Comparison of ENCODE assay signal across 9 cellular contexts in the genomic region with DNA sequence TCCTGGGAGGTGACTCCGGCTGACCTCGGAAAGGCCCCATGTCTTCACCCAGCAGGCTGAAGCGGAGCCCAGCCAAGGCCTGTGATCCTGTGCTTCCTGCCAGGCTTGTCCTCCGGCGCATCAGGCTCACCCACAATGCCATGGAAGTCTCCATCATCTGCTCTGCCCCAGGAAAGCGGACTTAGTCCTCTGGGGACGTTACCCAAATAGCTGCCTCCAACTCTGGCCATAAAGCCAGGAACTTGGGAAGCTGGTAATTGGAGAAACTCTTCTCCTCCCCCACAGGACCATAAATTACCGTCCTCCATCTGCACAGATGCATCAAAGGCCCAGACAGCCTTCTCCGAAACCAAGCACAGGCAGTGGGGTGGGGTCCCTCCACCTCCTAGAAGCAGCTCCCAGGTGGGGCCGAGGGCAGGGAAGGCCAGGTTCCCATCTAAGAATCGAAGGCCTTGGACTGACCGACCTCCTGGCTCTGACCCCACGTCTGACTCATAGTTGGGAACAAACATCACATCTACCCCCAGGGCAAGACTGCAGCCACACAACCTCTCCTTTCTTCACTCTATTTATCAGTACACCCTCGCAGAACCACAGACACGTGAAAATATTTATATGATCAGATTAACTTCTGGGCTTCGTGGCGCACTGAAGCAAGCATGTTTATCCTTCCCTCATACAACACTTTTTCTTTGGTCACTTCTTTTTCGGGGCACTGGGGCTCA. TPM values are rescaled to one million over a fixed set of nuclear protein-coding genes. Genes with fewer than 3 reads are reported as not detected.
DNase-seq lines count a peak whose midpoint lies in the region; ATAC-seq and TF ChIP-seq lines count a peak whose summit lies in the region.
"Had no signal": no experiment of that assay in that cellular context is flagged by ENCODE, and none has a peak within 500 bp of the region (broad histone marks: within the 10 kb centered on the region; RNA-seq: fewer than 3 reads in every experiment).

No MANE protein-coding gene starts in this region.

- TF ChIP-seq CTCF in epithelial cell of esophagus (IDR thresholded peaks at IDR 0.05; ENCODE audit: insufficient read depth, low read depth, low read length, missing control alignments): no peak

- no peak for ATAC-seq in GM21528 (IDR thresholded peaks at IDR 0.05; ENCODE audit: low FRiP score, unreplicated experiment)
- ATAC-seq in GM21526 (IDR thresholded peaks at IDR 0.05; ENCODE audit: low FRiP score, unreplicated experiment): no peak
- ATAC-seq in GM19395 (IDR thresholded peaks at IDR 0.05; ENCODE audit: unreplicated experiment): no peak

- DNase-seq in AG20443 (ENCODE audit: low spot score): peak; percentile 88
- peak; percentile 37 for DNase-seq in OCI-M1 (lab: John Stamatoyannopoulos, UW)
- DNase-seq in epithelial cell of esophagus (ENCODE audit: low read depth): peak; percentile 32
- peak; percentile 36 for DNase-seq in myocyte (ENCODE audit: low read depth)
- no peak for DNase-seq in G401 (ENCODE audit: low spot score)
- DNase-seq: NCI-H526 treated with DMSO at 0.1 percent for 48 hours had no signal

- in situ Hi-C loops in G401 (cut with HindIII; ENCODE audit: low sequenced_read_pairs): no loop called here

- no peak overlapping the region for H3K4me3 ChIP-seq in epithelial cell of esophagus (ENCODE audit: low read length)

RNA-seq across cellular contexts. Expression of a gene that starts 56.4 kb away (rescaled TPM):
- total RNA-seq in myocyte: 2.4 and 7.2 TPM in 2 replicates
- polyA plus RNA-seq in myocyte (2012): 3.7 TPM
- 0.06 and 1.9 TPM in 2 replicates for total RNA-seq in G401 (2014; rRNA removed; shearing (Covaris generic))
